In the genomic region with DNA sequence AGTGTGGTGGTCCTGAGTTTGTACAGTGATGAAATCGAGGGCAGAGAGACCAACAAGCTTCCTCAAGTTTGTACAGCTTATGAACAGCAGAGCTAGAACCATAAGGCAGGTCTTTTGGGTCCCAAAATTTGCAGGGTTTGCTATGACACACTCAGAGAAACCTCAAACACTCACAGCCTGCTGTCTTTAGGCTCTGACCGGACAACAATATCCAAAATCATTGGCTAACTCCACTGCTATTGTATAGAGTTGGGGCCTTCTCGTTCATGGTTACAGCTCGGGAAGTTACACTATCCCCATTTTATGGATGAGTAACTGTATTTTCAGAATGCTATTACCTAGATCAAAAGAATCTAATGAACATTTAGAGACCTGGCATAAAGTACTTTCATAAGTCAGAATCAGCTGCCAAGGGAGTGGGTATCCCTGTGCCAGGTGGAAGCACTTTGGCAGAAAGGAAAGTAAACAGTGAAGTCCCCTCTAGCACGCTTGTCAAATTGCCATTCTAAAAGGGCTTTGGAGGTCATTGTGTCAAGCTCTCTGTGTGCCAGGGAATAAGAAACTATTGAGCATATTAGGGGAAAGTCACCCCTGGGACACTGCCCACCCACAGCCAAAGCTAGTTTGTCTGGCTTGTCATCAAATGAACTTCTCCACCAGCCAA, we compare ENCODE assay signal across 30 cellular contexts.
"Had no signal": no experiment of that assay in that cellular context is flagged by ENCODE, and none has a peak within 500 bp of the region (broad histone marks: within the 10 kb centered on the region; RNA-seq: fewer than 3 reads in every experiment).

No MANE protein-coding gene starts in this region.

- H3K4me3 ChIP-seq: adrenal gland, body of pancreas, esophagus muscularis mucosa, heart left ventricle, skin epidermis, thoracic aorta, uterus had no signal

- ATAC-seq: activated CD4-positive, alpha-beta T cell treated with anti-CD3 and anti-CD28 coated beads for 36 hours; activated CD8-positive, alpha-beta T cell treated with anti-CD3 and anti-CD28 coated beads, Interleukin-2, amount 10 ng/mL, durations not matched to agents 7 days and 5 days; activated T-cell treated with anti-CD3 and anti-CD28 coated beads, Interleukin-2, amount 50 U/mL, for 72 hours; body of pancreas; foreskin keratinocyte; heart left ventricle; left colon; sciatic nerve; stimulated activated effector memory CD8-positive, alpha-beta T cell treated with anti-CD3 and anti-CD28 coated beads, Interleukin-12 subunit alpha, Interleukin-12 subunit beta, amount 100 ng/mL, for 72 hours had no signal

- H3K27ac ChIP-seq: adrenal gland, body of pancreas, esophagus muscularis mucosa, foreskin keratinocyte, heart left ventricle, neutrophil, skin epidermis, thoracic aorta, uterus had no signal

- H3K27me3 ChIP-seq: adrenal gland, body of pancreas, esophagus muscularis mucosa, foreskin keratinocyte, heart left ventricle, neutrophil, uterus had no signal

- H3K9me3 ChIP-seq: adrenal gland, body of pancreas, esophagus muscularis mucosa, heart left ventricle, neutrophil, thoracic aorta, uterus had no signal

- H3K36me3 ChIP-seq: adrenal gland, esophagus muscularis mucosa, heart left ventricle, neutrophil, thoracic aorta, uterus had no signal

- DNase-seq: activated CD4-positive, alpha-beta T cell treated with anti-CD3 and anti-CD28 coated beads for 36 hours; activated CD4-positive, CD25-positive, alpha-beta regulatory T cell; activated CD8-positive, alpha-beta T cell treated with anti-CD3 and anti-CD28 coated beads, Interleukin-2, amount 10 ng/mL, durations not matched to agents 7 days and 5 days; activated effector memory CD4-positive, alpha-beta T cell treated with Interleukin-2 at 50 U/mL for 16 hours; activated naive CD4-positive, alpha-beta T cell treated with anti-CD3 and anti-CD28 coated beads for 36 hours; activated naive CD8-positive, alpha-beta T cell treated with anti-CD3 and anti-CD28 coated beads for 36 hours; activated T-cell treated with anti-CD3 and anti-CD28 coated beads for 4 hours; activated T-cell treated with anti-CD3 and anti-CD28 coated beads, Interleukin-2, amount 50 U/mL, for 72 hours; adrenal gland; aorta; body of pancreas; dermis blood vessel endothelial cell; effector CD4-positive, alpha-beta T cell; foreskin keratinocyte; heart left ventricle; hypothalamus; immature natural killer cell; kidney; left colon; naive B cell; nephron progenitor cell; stimulated activated CD4-positive, alpha-beta T cell treated with anti-CD3 and anti-CD28 coated beads, Interleukin-12 subunit alpha, Interleukin-12 subunit beta, amount 100 ng/mL, for 4 hours; stimulated activated CD4-positive, alpha-beta T cell treated with anti-CD3 and anti-CD28 coated beads, Interleukin-4, amount 100 ng/mL, for 24 hours; uterus had no signal

- H3K4me1 ChIP-seq: adrenal gland, body of pancreas, esophagus muscularis mucosa, foreskin keratinocyte, heart left ventricle, uterus had no signal
